In genomic region chr17:44587339-44587738, GRCh38 we compare ENCODE assay signal across 9 cellular contexts. TPM values are rescaled to one million over a fixed set of nuclear protein-coding genes. Genes with fewer than 3 reads are reported as not detected.
DNase-seq lines count a peak whose midpoint lies in the region; ATAC-seq and TF ChIP-seq lines count a peak whose summit lies in the region.
"Had no signal": no experiment of that assay in that cellular context is flagged by ENCODE, and none has a peak within 500 bp of the region (broad histone marks: within the 10 kb centered on the region; RNA-seq: fewer than 3 reads in every experiment).

No MANE protein-coding gene starts in this region.

- H3K36me3 Mint-ChIP-seq in HFFc6 (ENCODE audit: low read depth), result no peaks in the 10 kb centered on the region
- H3K36me3 Mint-ChIP-seq in CD4-positive, alpha-beta T cell (ENCODE audit: low read depth), result no peaks in the 10 kb centered on the region

- peaks cover 8% of the 10 kb centered on the region for H3K4me1 Mint-ChIP-seq in HFFc6 (ENCODE audit: low read depth)
- no peaks in the 10 kb centered on the region for H3K4me1 Mint-ChIP-seq in CD4-positive, alpha-beta T cell (ENCODE audit: low read depth)

- 8 to 33% (median 22%) methylated on average over 2 of the region's 2 CpGs for WGBS in adrenal gland, 4 donors
- WGBS in thyroid gland, 2 donors, result 31 to 35% methylated on average over 2 of the region's 2 CpGs

- H3K4me3 ChIP-seq in adrenal gland (no peak overlapping the region), left ventricle myocardium inferior (no peak overlapping the region), thyroid gland (replicated peaks in 1 of 3) (no peak overlapping the region)

- TF ChIP-seq CTCF in HFFc6 (IDR thresholded peaks at IDR 0.05), result no peak
- no peak for TF ChIP-seq CTCF in adrenal gland (IDR thresholded peaks at IDR 0.05)
- no peak for TF ChIP-seq CTCF in left ventricle myocardium inferior (IDR thresholded peaks at IDR 0.05; ENCODE audit: borderline replicate concordance)
- no peak for TF ChIP-seq CTCF in thyroid gland (IDR thresholded peaks at IDR 0.05)
- no peak for TF ChIP-seq CTCF in CD4-positive, alpha-beta T cell (IDR thresholded peaks at IDR 0.05)

- no peaks in the 10 kb centered on the region for H3K9me3 ChIP-seq in adrenal gland (replicated peaks in 1 of 3)
- no peaks in the 10 kb centered on the region for H3K9me3 ChIP-seq in left ventricle myocardium inferior (replicated peaks)
- no peaks in the 10 kb centered on the region for H3K9me3 ChIP-seq in thyroid gland
- H3K9me3 ChIP-seq in CD4-positive, alpha-beta T cell (ENCODE audit: control insufficient read depth, low read length), result no peaks in the 10 kb centered on the region

- H3K27me3 Mint-ChIP-seq in HFFc6 (ENCODE audit: insufficient read depth), result no peaks in the 10 kb centered on the region; the same call in none of the 2 replicates
- H3K27me3 Mint-ChIP-seq in CD4-positive, alpha-beta T cell, result peaks cover 10% of the 10 kb centered on the region

- peak; percentile 79 for DNase-seq in HFFc6
- DNase-seq in adrenal gland, result peak; percentile 42 to 93 (median 87)
- DNase-seq in left ventricle myocardium inferior, result peak; percentile 39
- DNase-seq in thyroid gland, result peak; percentile 38 to 53
- DNase-seq in stimulated activated naive CD8-positive, alpha-beta T cell treated with anti-CD3 and anti-CD28 coated beads, Interleukin-15, Interleukin-2, amounts not matched to agents 100 U/mL and 50 U/mL, for 24 hours, result no peak
- no peak for DNase-seq in NCI-H1436 (lab: John Stamatoyannopoulos, UW)
- DNase-seq in CD4-positive, alpha-beta T cell, result no peak
- DNase-seq: activated CD4-positive, alpha-beta T cell treated with anti-CD3 and anti-CD28 coated beads, Interleukin-2, amount 50 U/mL, for 1 hour had no signal

- H3K27ac Mint-ChIP-seq in HFFc6, result no peak overlapping the region; the same call in 1 of the 2 replicates
- H3K27ac Mint-ChIP-seq in CD4-positive, alpha-beta T cell, result no peak overlapping the region

- 0 out of 2 replicates have a peak overlapping the region, but pooled peaks have one; percentile 19 for H3K4me3 Mint-ChIP-seq in HFFc6
- no peak overlapping the region for H3K4me3 Mint-ChIP-seq in CD4-positive, alpha-beta T cell

- POLR2A ChIA-PET in CD4-positive, alpha-beta T cell (lab: Charles Lee), result no interaction called here

- no peaks in the 10 kb centered on the region for H3K36me3 ChIP-seq in adrenal gland (replicated peaks in 1 of 2)
- no peaks in the 10 kb centered on the region for H3K36me3 ChIP-seq in left ventricle myocardium inferior
- H3K36me3 ChIP-seq in thyroid gland, result no peaks in the 10 kb centered on the region

- CTCF ChIA-PET in CD4-positive, alpha-beta T cell (lab: Charles Lee), result no interaction called here

- peaks cover 4% of the 10 kb centered on the region in 2 donors for H3K4me1 ChIP-seq in adrenal gland (replicated peaks in 1 of 2)
- peaks cover 26% of the 10 kb centered on the region for H3K4me1 ChIP-seq in left ventricle myocardium inferior
- no peaks in the 10 kb centered on the region for H3K4me1 ChIP-seq in thyroid gland

- peak in 1 of 2 donors; percentile 53 for TF ChIP-seq POLR2A in adrenal gland (IDR thresholded peaks at IDR 0.05)
- no peak for TF ChIP-seq POLR2A in thyroid gland (IDR thresholded peaks at IDR 0.05)

- intact Hi-C loops in adrenal gland (cut with DNase I) (no loop called here), left ventricle myocardium inferior (cut with micrococcal nuclease) (no loop called here), thyroid gland (cut with DNase I) (no loop called here)
- intact Hi-C loops in CD4-positive, alpha-beta T cell (cut with DNase I, micrococcal nuclease), result no loop called here

- ATAC-seq in stimulated activated naive CD8-positive, alpha-beta T cell treated with anti-CD3 and anti-CD28 coated beads, Interleukin-15, Interleukin-2, amounts not matched to agents 100 U/mL and 50 U/mL, for 24 hours, result no peak
- no peak for ATAC-seq in HG03432 (IDR thresholded peaks at IDR 0.05; ENCODE audit: unreplicated experiment)
- no peak for ATAC-seq in CD4-positive, alpha-beta T cell (ENCODE audit: poor library complexity)

- no peaks in the 10 kb centered on the region for H3K9me3 Mint-ChIP-seq in HFFc6
- no peaks in the 10 kb centered on the region for H3K9me3 Mint-ChIP-seq in CD4-positive, alpha-beta T cell

- peak overlapping the region in 2 of 5 donors; percentile 56 to 68 for H3K27ac ChIP-seq in adrenal gland
- H3K27ac ChIP-seq in left ventricle myocardium inferior (replicated peaks), result peak overlapping the region; percentile 76
- H3K27ac ChIP-seq in thyroid gland, result no peak overlapping the region
- H3K27ac ChIP-seq in CD4-positive, alpha-beta T cell (ENCODE audit: low read depth, low read length), result no peak overlapping the region

- H3K27me3 ChIP-seq in adrenal gland (no peaks in the 10 kb centered on the region), left ventricle myocardium inferior (ENCODE audit: low read depth) (peaks cover 1% of the 10 kb centered on the region), thyroid gland (no peaks in the 10 kb centered on the region)
- no peaks in the 10 kb centered on the region for H3K27me3 ChIP-seq in CD4-positive, alpha-beta T cell (ENCODE audit: control insufficient read depth, insufficient read depth, low read length)

RNA-seq across cellular contexts. Expression of gene FZD2, which starts 30.1 kb away (rescaled TPM):
- total RNA-seq in HFFc6 (2021; fragmentation: NEBNext Ultra II Directional; extraction: Animal tissue kit (Norgen Biotek cat#: 25700)), result 100 to 1,000 TPM in 1 of 6 experiments, 10 to 100 TPM in 5; 76.4 to 103 (median 92.8) TPM
- total RNA-seq in adrenal gland (1 to 10 TPM; 2.3 to 9.1 (median 3.4) TPM), left ventricle myocardium inferior (4.0 TPM), thyroid gland (1 to 10 TPM; 1.8 to 7.1 (median 4.5) TPM)
- 1 to 10 TPM in 2 of 3 donors, under 1 TPM in 1; 0.18 to 2.7 (median 2.3) TPM for polyA plus RNA-seq in adrenal gland
- not detected for total RNA-seq in CD4-positive, alpha-beta T cell

Comparison
In these comparisons a context has a peak if more than half of its experiments do, and no peak if none do; other contexts are left out.
1. DNase-seq: peak in HFFc6 (single experiment), adrenal gland (7 of 7), left ventricle myocardium inferior (single experiment) and thyroid gland (2 of 2); none in stimulated activated naive CD8-positive, alpha-beta T cell treated with anti-CD3 and anti-CD28 coated beads, Interleukin-15, Interleukin-2, amounts not matched to agents 100 U/mL and 50 U/mL, for 24 hours (single experiment), NCI-H1436 (single experiment) and CD4-positive, alpha-beta T cell (0 of 10).
2. RNA of gene FZD2, which starts 30.1 kb away (total RNA-seq): 76.4 to 103 TPM in HFFc6; 1.8 to 7.1 TPM in thyroid gland, 4.0 TPM in left ventricle myocardium inferior (single experiment), 2.3 to 9.1 TPM in adrenal gland and not detected in CD4-positive, alpha-beta T cell; every median in the first group is over 4 times any median in the second.